Comparison of ENCODE assay signal across 24 cellular contexts in the genomic region with DNA sequence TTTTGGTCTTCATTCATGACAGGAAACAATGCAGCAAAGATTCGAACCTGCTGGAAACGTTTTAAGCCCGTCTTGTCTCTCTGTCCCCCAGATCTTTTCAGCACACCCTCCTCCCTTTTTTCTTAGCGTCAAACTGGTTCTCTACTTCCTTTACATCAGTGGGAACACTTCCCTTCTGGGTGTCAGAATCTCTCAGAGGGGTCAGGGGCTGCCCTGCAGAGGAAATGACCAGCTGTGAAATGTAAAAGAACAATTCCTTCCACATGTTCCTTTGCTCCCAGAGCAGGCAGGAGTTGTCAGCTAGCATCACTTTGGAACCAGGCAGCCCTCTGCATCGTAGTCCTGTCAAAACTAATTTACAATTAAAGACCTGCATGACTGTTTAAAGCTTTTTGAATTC.
A peak's percentile ranks its signal among the peaks of the same experiment; 100 is the strongest.
DNase-seq lines count a peak whose midpoint lies in the region; ATAC-seq, FAIRE-seq and TF ChIP-seq lines count a peak whose summit lies in the region.
"Had no signal": no experiment of that assay in that cellular context is flagged by ENCODE, and none has a peak within 500 bp of the region (broad histone marks: within the 10 kb centered on the region; RNA-seq: fewer than 3 reads in every experiment).

No MANE protein-coding gene starts in this region.

- H3K9me3 Mint-ChIP-seq in WTC11 = no peaks in the 10 kb centered on the region

- H3K4ac ChIP-seq in mesendoderm (ENCODE audit: low read depth, low read length) = no peak overlapping the region

- no peak overlapping the region for H3K23ac ChIP-seq in mesendoderm (ENCODE audit: low read length)

- intact Hi-C loops in endothelial cell of umbilical vein (cut with micrococcal nuclease) = no loop called here

- H3K27ac ChIP-seq in endothelial cell of umbilical vein (ENCODE audit: insufficient read depth, low read depth, low read length) (no peak overlapping the region), mesendoderm (ENCODE audit: low read depth, low read length) (no peak overlapping the region), coronary artery (no peak overlapping the region)
- H3K27ac ChIP-seq: PC-9, SJSA1 had no signal

- no peak overlapping the region for H2BK120ac ChIP-seq in mesendoderm (ENCODE audit: low read depth, low read length)

- H4K20me1 ChIP-seq in endothelial cell of umbilical vein (replicated peaks; ENCODE audit: control insufficient read depth, extremely low read depth, insufficient read depth, low read length) = no peaks in the 10 kb centered on the region

- no peak overlapping the region for H4K5ac ChIP-seq in mesendoderm (ENCODE audit: low read length)

- H3K9me1 ChIP-seq in endothelial cell of umbilical vein (replicated peaks; ENCODE audit: control insufficient read depth, extremely low read depth, insufficient read depth, low read length) = no peaks in the 10 kb centered on the region

- H3K4me1 Mint-ChIP-seq in WTC11 = peaks cover 29% of the 10 kb centered on the region
- H3K4me1 Mint-ChIP-seq: CD14-positive monocyte had no signal

- no peak overlapping the region for H2BK5ac ChIP-seq in mesendoderm (ENCODE audit: low read length)

- H3K56ac ChIP-seq in mesendoderm (ENCODE audit: low read length) = no peak overlapping the region

- H3K79me1 ChIP-seq in mesendoderm (ENCODE audit: low read length) = no peaks in the 10 kb centered on the region

- POLR2A ChIA-PET in WTC11 (lab: Charles Lee) (no interaction called here), endothelial cell of umbilical vein (lab: Charles Lee) (interaction anchor here (0.7 kb wide), 1 partner anchor 547 kb away, joined by 3 read pairs; no protein-coding TSS in a partner anchor)

- peak; percentile 40 for FAIRE-seq in endothelial cell of umbilical vein (lab: Jason Lieb, UNC)
- FAIRE-seq: HTR-8/SVneo had no signal

- H3K27me3 Mint-ChIP-seq in WTC11 (ENCODE audit: low read depth) = no peaks in the 10 kb centered on the region

- H3K27ac Mint-ChIP-seq in WTC11 = peak overlapping the region; percentile 79; the same call in 1 of the 2 replicates
- H3K27ac Mint-ChIP-seq: CD14-positive monocyte had no signal

- DNase-seq in WTC11 (ENCODE audit: low spot score) (no peak), endothelial cell of umbilical vein (ENCODE audit: low read depth, low spot score) (peak; percentile 53), mesendoderm (peak; percentile 17), smooth muscle cell of the brain vasculature (ENCODE audit: low read depth, low spot score) (peak; percentile 12), H7 (no peak), NCI-H446 (lab: John Stamatoyannopoulos, UW) (no peak), AG20443 (ENCODE audit: low spot score) (no peak), coronary artery (ENCODE audit: low spot score) (no peak)
- DNase-seq: BE2C, Calu3, DMS79 treated with DMSO at 0.1 percent for 48 hours, HCEC 1CT, KBM-7, NCI-H1105 treated with DMSO at 0.1 percent for 48 hours, NCI-H146, NCI-H1930, NCI-H2107, NCI-H446 treated with DMSO at 0.1 percent for 48 hours, NCI-H526 treated with DMSO at 0.1 percent for 48 hours, PC-9 had no signal

- H3K4me1 ChIP-seq in endothelial cell of umbilical vein (ENCODE audit: control insufficient read depth, extremely low read depth, insufficient read depth, low read length) (no peaks in the 10 kb centered on the region), mesendoderm (ENCODE audit: control insufficient read depth, low read depth, low read length) (no peaks in the 10 kb centered on the region)
- H3K4me1 ChIP-seq: BE2C, SJSA1 had no signal

- TF ChIP-seq CTCF in WTC11 (IDR thresholded peaks at IDR 0.05) (no peak), endothelial cell of umbilical vein (IDR thresholded peaks at IDR 0.05; ENCODE audit: extremely low read depth in 1 of 2, insufficient read depth in 1 of 2, low read depth in 1 of 2, low read length in 2 of 2) (no peak), coronary artery (IDR thresholded peaks at IDR 0.05) (no peak)

- no peak overlapping the region for H2BK15ac ChIP-seq in mesendoderm (replicated peaks; ENCODE audit: low read depth)

- H3K36me3 Mint-ChIP-seq in WTC11 = no peaks in the 10 kb centered on the region
- H3K36me3 Mint-ChIP-seq: CD14-positive monocyte had no signal

- TF ChIP-seq POLR2A in endothelial cell of umbilical vein (IDR thresholded peaks at IDR 0.05; ENCODE audit: low read depth, low read length) = no peak

- no peak overlapping the region for H2AFZ ChIP-seq in endothelial cell of umbilical vein (ENCODE audit: low read depth, low read length)
- H2AFZ ChIP-seq: PC-9 had no signal

- H3K4me3 Mint-ChIP-seq in WTC11 = no peak overlapping the region
- H3K4me3 Mint-ChIP-seq: CD14-positive monocyte had no signal

- BruUV-seq in endothelial cell of umbilical vein (replicated peaks; lab: Mats Ljungman, UMichigan) = no TSS peak

- dilution Hi-C loops in endothelial cell of umbilical vein (cut with MboI; ENCODE audit: extremely low pct_ligation_motif_present, low sequenced_read_pairs) = no loop called here

- H3K9me3 ChIP-seq in endothelial cell of umbilical vein (replicated peaks; ENCODE audit: control insufficient read depth, insufficient read depth, low read length) = no peaks in the 10 kb centered on the region
- H3K9me3 ChIP-seq: BE2C, SJSA1 had no signal

- no peaks in the 10 kb centered on the region for H3K27me3 ChIP-seq in endothelial cell of umbilical vein (ENCODE audit: control insufficient read depth in 2 of 2, insufficient read depth in 2 of 2, low read length in 2 of 2)
- no peaks in the 10 kb centered on the region for H3K27me3 ChIP-seq in mesendoderm (ENCODE audit: insufficient read depth, low read length, poor library complexity)
- no peaks in the 10 kb centered on the region for H3K27me3 ChIP-seq in H7 (ENCODE audit: control insufficient read depth, insufficient read depth, low read length)
- H3K27me3 ChIP-seq: BE2C, SJSA1 had no signal

- peak; percentile 73 for ATAC-seq in WTC11
- ATAC-seq: Right ventricle myocardium inferior had no signal

- WGBS in mesendoderm (ENCODE audit: extremely low coverage, insufficient coverage, low lambda C conversion rate) = no CpG with 5 or more reads among the region's 5 CpGs

- no peak overlapping the region for H2AK5ac ChIP-seq in mesendoderm (ENCODE audit: low read length)

- H3K4me2 ChIP-seq in endothelial cell of umbilical vein (ENCODE audit: insufficient read depth, low read length) = no peak overlapping the region
- H3K4me2 ChIP-seq in mesendoderm (ENCODE audit: low read length) = no peak overlapping the region
- H3K4me2 ChIP-seq: PC-9 had no signal

- H3K79me2 ChIP-seq in endothelial cell of umbilical vein (ENCODE audit: control insufficient read depth, insufficient read depth, low read length) = no peaks in the 10 kb centered on the region
- H3K79me2 ChIP-seq in mesendoderm (ENCODE audit: control insufficient read depth, insufficient read depth, low read length) = no peaks in the 10 kb centered on the region

- H3K36me3 ChIP-seq in endothelial cell of umbilical vein (ENCODE audit: control insufficient read depth in 2 of 2, extremely low read depth in 1 of 2, insufficient read depth in 2 of 2, low read length in 2 of 2) (no peaks in the 10 kb centered on the region), mesendoderm (ENCODE audit: control insufficient read depth, insufficient read depth, low read length) (no peaks in the 10 kb centered on the region), H7 (replicated peaks; ENCODE audit: control insufficient read depth, insufficient read depth, low read length) (no peaks in the 10 kb centered on the region)
- H3K36me3 ChIP-seq: BE2C, SJSA1 had no signal

- H3K9ac ChIP-seq in endothelial cell of umbilical vein (replicated peaks; ENCODE audit: extremely low read depth, insufficient read depth, low read length) (no peak overlapping the region), mesendoderm (ENCODE audit: low read length) (no peak overlapping the region)

- CTCF ChIA-PET in WTC11 (lab: Charles Lee) = no interaction called here
- CTCF ChIA-PET in endothelial cell of umbilical vein (lab: Charles Lee) = no interaction called here

- no peak overlapping the region for H4K8ac ChIP-seq in mesendoderm (ENCODE audit: low read depth, low read length)

- H3K18ac ChIP-seq in mesendoderm (ENCODE audit: low read length) = no peak overlapping the region

- H3K4me3 ChIP-seq in endothelial cell of umbilical vein (replicated peaks in 1 of 3; ENCODE audit: insufficient read depth in 1 of 3, low read depth in 1 of 3, low read length in 3 of 3) (no peak overlapping the region), mesendoderm (ENCODE audit: low read length) (no peak overlapping the region), H7 (ENCODE audit: insufficient read depth, low read depth, low read length) (no peak overlapping the region), coronary artery (no peak overlapping the region)
- H3K4me3 ChIP-seq: PC-9, SJSA1 had no signal

TF ChIP-seq in WTC11, 78 proteins besides CTCF, POLR2A, EP300 and RAD21:
- no peak for TF ChIP-seq ZNF219 (CRISPR knock-in tag; IDR thresholded peaks at IDR 0.05; ENCODE audit: borderline replicate concordance)
- TF ChIP-seq, protein P1, sequence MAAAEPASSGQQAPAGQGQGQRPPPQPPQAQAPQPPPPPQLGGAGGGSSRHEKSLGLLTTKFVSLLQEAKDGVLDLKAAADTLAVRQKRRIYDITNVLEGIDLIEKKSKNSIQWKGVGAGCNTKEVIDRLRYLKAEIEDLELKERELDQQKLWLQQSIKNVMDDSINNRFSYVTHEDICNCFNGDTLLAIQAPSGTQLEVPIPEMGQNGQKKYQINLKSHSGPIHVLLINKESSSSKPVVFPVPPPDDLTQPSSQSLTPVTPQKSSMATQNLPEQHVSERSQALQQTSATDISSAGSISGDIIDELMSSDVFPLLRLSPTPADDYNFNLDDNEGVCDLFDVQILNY (CRISPR knock-in tag; IDR thresholded peaks at IDR 0.05) = no peak
- TF ChIP-seq ZNF121 (CRISPR knock-in tag; IDR thresholded peaks at IDR 0.05) = no peak
- TF ChIP-seq ETV6 (CRISPR knock-in tag; IDR thresholded peaks at IDR 0.05) = 0 out of 2 replicates have a peak, but pooled peaks have one; percentile 13
- TF ChIP-seq PRRX2 (CRISPR knock-in tag; IDR thresholded peaks at IDR 0.05) = no peak
- TF ChIP-seq RORB (CRISPR knock-in tag; IDR thresholded peaks at IDR 0.05) = no peak

TF ChIP-seq in endothelial cell of umbilical vein, 7 proteins besides CTCF, POLR2A, EP300 and RAD21:
- TF ChIP-seq MAX (IDR thresholded peaks at IDR 0.05; ENCODE audit: insufficient read depth, insufficient read length) = no peak
- TF ChIP-seq POLR2AphosphoS5 (IDR thresholded peaks at IDR 0.05; ENCODE audit: insufficient read depth, low read depth, low read length) = no peak
- no peak for TF ChIP-seq GATA2 (IDR thresholded peaks at IDR 0.05; ENCODE audit: insufficient read depth, insufficient read length, low read depth, low read length)

Comparison
In these comparisons a context has a peak if more than half of its experiments do, and no peak if none do; other contexts are left out.
1. DNase-seq: peak in endothelial cell of umbilical vein (single experiment), mesendoderm (single experiment) and smooth muscle cell of the brain vasculature (single experiment); none in WTC11 (single experiment), H7 (single experiment), NCI-H446 (0 of 2), AG20443 (single experiment) and coronary artery (single experiment).